Comparison of ENCODE assay signal across 1 cellular context in genomic region chr15:65244638-65245037, GRCh38.
TF ChIP-seq lines count a peak whose summit lies in the region.

No MANE protein-coding gene starts in this region.

TF ChIP-seq in HepG2, 621 proteins besides CTCF, POLR2A, EP300 and RAD21:
- TF ChIP-seq CEBPG (CRISPR knock-in tag; IDR thresholded peaks at IDR 0.05) = no peak
- no peak for TF ChIP-seq HES4 (CRISPR knock-in tag; IDR thresholded peaks at IDR 0.05; ENCODE audit: borderline replicate concordance)
- no peak for TF ChIP-seq HNRNPLL (IDR thresholded peaks at IDR 0.05; ENCODE audit: low read depth, low read length, poor library complexity, severe bottlenecking)
- TF ChIP-seq ZNF44 (CRISPR knock-in tag; IDR thresholded peaks at IDR 0.05) = no peak
- no peak for TF ChIP-seq ZNF501 (CRISPR knock-in tag; IDR thresholded peaks at IDR 0.05)
- no peak for TF ChIP-seq FOXK1 (CRISPR knock-in tag; IDR thresholded peaks at IDR 0.05; ENCODE audit: borderline replicate concordance, low read depth)
- TF ChIP-seq THAP7 (CRISPR knock-in tag; IDR thresholded peaks at IDR 0.05) = no peak
- TF ChIP-seq ZNF362 (CRISPR knock-in tag; IDR thresholded peaks at IDR 0.05; ENCODE audit: borderline replicate concordance) = no peak
- TF ChIP-seq NR3C1 (CRISPR knock-in tag; IDR thresholded peaks at IDR 0.05) = no peak
- TF ChIP-seq ZFP41 (CRISPR knock-in tag; IDR thresholded peaks at IDR 0.05; ENCODE audit: borderline replicate concordance) = no peak
- TF ChIP-seq ZNF747 (CRISPR knock-in tag; IDR thresholded peaks at IDR 0.05; ENCODE audit: borderline replicate concordance) = no peak
- no peak for TF ChIP-seq RFX3 (CRISPR knock-in tag; IDR thresholded peaks at IDR 0.05)
- no peak for TF ChIP-seq CSRNP1 (CRISPR knock-in tag; IDR thresholded peaks at IDR 0.05)
- TF ChIP-seq SNAPC2 (CRISPR knock-in tag; IDR thresholded peaks at IDR 0.05) = no peak
- no peak for TF ChIP-seq IRF1 (CRISPR knock-in tag; IDR thresholded peaks at IDR 0.05; ENCODE audit: low read depth)
- no peak for TF ChIP-seq ZNF737 (CRISPR knock-in tag; IDR thresholded peaks at IDR 0.05; ENCODE audit: borderline replicate concordance)
- no peak for TF ChIP-seq ZNF670 (CRISPR knock-in tag; IDR thresholded peaks at IDR 0.05; ENCODE audit: borderline replicate concordance)
